Comparison of ENCODE assay signal across 8 cellular contexts in the genomic region with DNA sequence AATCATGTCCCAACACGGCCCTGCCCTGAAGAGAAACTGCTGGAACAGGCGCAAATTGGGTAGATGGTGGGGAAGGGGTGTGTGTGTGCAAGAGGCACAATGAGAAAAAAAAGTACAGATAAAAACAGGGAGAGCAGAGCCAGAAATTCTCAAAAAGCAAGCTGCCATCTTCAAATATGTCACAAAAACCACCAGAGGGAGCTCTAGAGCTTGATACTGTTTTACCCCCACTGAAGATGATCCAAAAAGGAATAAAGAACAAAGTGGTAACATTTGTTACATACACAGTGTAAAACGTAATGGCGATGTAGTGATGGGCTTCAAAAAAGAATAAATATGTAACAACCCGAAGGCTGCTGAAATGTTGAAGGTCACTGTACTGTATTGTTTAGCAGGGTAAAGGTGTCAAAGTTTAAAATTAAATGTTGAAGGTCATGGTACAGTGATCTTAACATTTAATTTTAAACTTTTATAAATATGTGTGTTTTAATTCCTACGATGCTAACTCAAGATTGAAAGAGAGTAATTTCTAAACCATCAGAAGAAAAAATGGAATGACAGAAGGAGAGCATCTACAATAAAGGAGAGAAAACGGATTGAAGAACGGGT. TPM values are rescaled to one million over a fixed set of nuclear protein-coding genes. Genes with fewer than 3 reads are reported as not detected.
A peak's percentile ranks its signal among the peaks of the same experiment; 100 is the strongest.
DNase-seq lines count a peak whose midpoint lies in the region; ATAC-seq and TF ChIP-seq lines count a peak whose summit lies in the region.

No MANE protein-coding gene starts in this region.

- peak overlapping the region; percentile 18; the same call in 1 of the 2 replicates for H3K27ac Mint-ChIP-seq in HFFc6
- H3K27ac Mint-ChIP-seq in effector memory CD8-positive, alpha-beta T cell = peak overlapping the region in 1 of 2 donors; percentile 39
- peak overlapping the region in 9 of 10 donors; percentile 1 to 89 (median 56) for H3K27ac Mint-ChIP-seq in naive thymus-derived CD8-positive, alpha-beta T cell

- peak; percentile 78 for ATAC-seq in effector memory CD8-positive, alpha-beta T cell (replicated peaks)
- peak; percentile 66 to 73 for ATAC-seq in naive thymus-derived CD8-positive, alpha-beta T cell
- no peak for ATAC-seq in HG03432 (IDR thresholded peaks at IDR 0.05; ENCODE audit: unreplicated experiment)

- H3K4me3 Mint-ChIP-seq in HFFc6 = no peak overlapping the region
- H3K4me3 Mint-ChIP-seq in effector memory CD8-positive, alpha-beta T cell = no peak overlapping the region
- peak overlapping the region in 1 of 10 donors; percentile 8 for H3K4me3 Mint-ChIP-seq in naive thymus-derived CD8-positive, alpha-beta T cell

- TF ChIP-seq CTCF in HFFc6 (IDR thresholded peaks at IDR 0.05) = peak; percentile 87

- H3K9me3 Mint-ChIP-seq in HFFc6 = peaks cover 7% of the 10 kb centered on the region; the same call in 1 of the 2 replicates
- no peaks in the 10 kb centered on the region for H3K9me3 Mint-ChIP-seq in effector memory CD8-positive, alpha-beta T cell
- peaks cover 0 to 3% (median 0%) of the 10 kb centered on the region in 9 donors for H3K9me3 Mint-ChIP-seq in naive thymus-derived CD8-positive, alpha-beta T cell

- DNase-seq in NCI-H2029 (lab: John Stamatoyannopoulos, UW) (peak; percentile 18), NCI-H2029 treated with DMSO at 0.1 percent for 48 hours (lab: John Stamatoyannopoulos, UW) (no peak), HFFc6 (peak; percentile 53), SHP77 treated with DMSO at 0.1 percent for 48 hours (lab: John Stamatoyannopoulos, UW) (peak; percentile 2), NCI-H774 (lab: John Stamatoyannopoulos, UW) (no peak)
- peak; percentile 26 to 45 (median 35) for DNase-seq in effector memory CD8-positive, alpha-beta T cell
- peak in 5 of 10 donors; percentile 27 to 68 (median 66) for DNase-seq in naive thymus-derived CD8-positive, alpha-beta T cell

- peaks cover 2% of the 10 kb centered on the region; the same call in 1 of the 2 replicates for H3K27me3 Mint-ChIP-seq in HFFc6 (ENCODE audit: insufficient read depth)
- no peaks in the 10 kb centered on the region for H3K27me3 Mint-ChIP-seq in effector memory CD8-positive, alpha-beta T cell
- no peaks in the 10 kb centered on the region for H3K27me3 Mint-ChIP-seq in naive thymus-derived CD8-positive, alpha-beta T cell

- peaks cover 33% of the 10 kb centered on the region for H3K36me3 Mint-ChIP-seq in HFFc6 (ENCODE audit: low read depth)
- peaks cover 87% of the 10 kb centered on the region for H3K36me3 Mint-ChIP-seq in effector memory CD8-positive, alpha-beta T cell (ENCODE audit: insufficient read depth)
- peaks cover 0 to 82% (median 18%) of the 10 kb centered on the region in 3 donors for H3K36me3 Mint-ChIP-seq in naive thymus-derived CD8-positive, alpha-beta T cell

- peaks cover 27% of the 10 kb centered on the region for H3K4me1 Mint-ChIP-seq in HFFc6 (ENCODE audit: low read depth)
- H3K4me1 Mint-ChIP-seq in effector memory CD8-positive, alpha-beta T cell (ENCODE audit: low read depth in 2 of 2) = peaks cover 17 to 37% of the 10 kb centered on the region in 2 donors
- H3K4me1 Mint-ChIP-seq in naive thymus-derived CD8-positive, alpha-beta T cell = peaks cover 20 to 59% (median 52%) of the 10 kb centered on the region in 4 donors

- POLR2A ChIA-PET in naive thymus-derived CD8-positive, alpha-beta T cell (lab: Charles Lee) = interaction anchor here (0.5 to 0.9 kb wide), 2 partner anchors 273 to 363 kb away, joined by 3 to 4 read pairs; no protein-coding TSS in a partner anchor

RNA-seq across cellular contexts. Expression of a gene that starts 6.0 kb away (rescaled TPM):
- 10 to 100 TPM; 54.9 to 78.8 (median 64.5) TPM for total RNA-seq in HFFc6 (2021; fragmentation: NEBNext Ultra II Directional; extraction: Animal tissue kit (Norgen Biotek cat#: 25700))
- total RNA-seq in naive thymus-derived CD8-positive, alpha-beta T cell = 100 to 1,000 TPM; 125 to 136 TPM
- 10 to 100 TPM; 52.5 to 68.1 (median 58.1) TPM for polyA plus RNA-seq in naive thymus-derived CD8-positive, alpha-beta T cell

RNA-seq across cellular contexts. Expression of a gene that starts 11.7 kb away (rescaled TPM):
- total RNA-seq in HFFc6 (2021; fragmentation: NEBNext Ultra II Directional; extraction: Animal tissue kit (Norgen Biotek cat#: 25700)) = 10 to 100 TPM; 73.1 to 83.1 (median 80.0) TPM
- total RNA-seq in naive thymus-derived CD8-positive, alpha-beta T cell = 10 to 100 TPM; 26.7 to 30.6 TPM
- polyA plus RNA-seq in naive thymus-derived CD8-positive, alpha-beta T cell = 10 to 100 TPM; 38.8 to 64.4 (median 39.8) TPM

RNA-seq across cellular contexts. Expression of a gene that starts 37.2 kb away (rescaled TPM):
- 10 to 100 TPM; 29.2 to 44.2 (median 40.0) TPM for total RNA-seq in HFFc6 (2021; fragmentation: NEBNext Ultra II Directional; extraction: Animal tissue kit (Norgen Biotek cat#: 25700))
- total RNA-seq in naive thymus-derived CD8-positive, alpha-beta T cell = 10 to 100 TPM; 12.6 to 12.9 TPM
- 1 to 10 TPM in 2 of 3 donors, under 1 TPM in 1; 0.96 to 1.7 (median 1.6) TPM for polyA plus RNA-seq in naive thymus-derived CD8-positive, alpha-beta T cell

Comparison
In these comparisons a context has a peak if more than half of its experiments do, and no peak if none do; other contexts are left out.
1. DNase-seq: peak in NCI-H2029 (single experiment), HFFc6 (single experiment), SHP77 treated with DMSO at 0.1 percent for 48 hours (single experiment) and effector memory CD8-positive, alpha-beta T cell (3 of 3); none in NCI-H2029 treated with DMSO at 0.1 percent for 48 hours (single experiment) and NCI-H774 (single experiment).